Comparison of ENCODE assay signal across 8 cellular contexts in genomic region chr19:4968462-4969291, GRCh38. TPM values are rescaled to one million over a fixed set of nuclear protein-coding genes. Genes with fewer than 3 reads are reported as not detected.
DNase-seq lines count a peak whose midpoint lies in the region; ATAC-seq and TF ChIP-seq lines count a peak whose summit lies in the region.

TSS of gene KDM4B (plus strand) at chr19:4969113. CDS start at chr19:5032891, 63,778 bp downstream.

- TF ChIP-seq CTCF in chondrocyte (IDR thresholded peaks at IDR 0.05) = no peak

- no peaks in the 10 kb centered on the region for H3K9me3 Mint-ChIP-seq in chondrocyte (ENCODE audit: low read depth)

- peak within 1 kb of the TSS; percentile 96 for H3K27ac Mint-ChIP-seq in chondrocyte (ENCODE audit: unreplicated experiment)

- peak; percentile 89 for ATAC-seq in HG03439 (IDR thresholded peaks at IDR 0.05; ENCODE audit: unreplicated experiment)

- peak within 1 kb of the TSS; percentile 92 for H3K4me3 Mint-ChIP-seq in chondrocyte (ENCODE audit: unreplicated experiment)

- H3K36me3 Mint-ChIP-seq in chondrocyte (ENCODE audit: low read depth) = no peaks in the 10 kb centered on the region

- DNase-seq in AML-193 (lab: John Stamatoyannopoulos, UW) = peak; percentile 97 to 98
- DNase-seq in NCI-H510A treated with DMSO at 0.1 percent for 48 hours (lab: John Stamatoyannopoulos, UW) = peak; percentile 100
- peak; percentile 96 to 98 for DNase-seq in activated CD4-positive, alpha-beta T cell treated with anti-CD3 and anti-CD28 coated beads for 24 hours (ENCODE audit: low read depth in 2 of 2)
- peak; percentile 100 for DNase-seq in chondrocyte (ENCODE audit: low spot score)
- DNase-seq in kidney glomerular epithelial cell (lab: John Stamatoyannopoulos, UW) = peak; percentile 96
- DNase-seq in stimulated activated CD4-positive, alpha-beta T cell treated with anti-CD3 and anti-CD28 coated beads, Interleukin-1b, Interleukin-23, amount 100 ng/mL, for 24 hours (ENCODE audit: low read depth in 4 of 4, low spot score in 1 of 4) = peak; percentile 91 to 98 (median 94)

- H3K4me1 Mint-ChIP-seq in chondrocyte (ENCODE audit: low read depth) = peaks cover 47% of the 10 kb centered on the region

- H3K27me3 Mint-ChIP-seq in chondrocyte (ENCODE audit: low read depth) = no peaks in the 10 kb centered on the region

- peak; percentile 99 for TF ChIP-seq POLR2A in GM19193 (IDR thresholded peaks at IDR 0.05; ENCODE audit: extremely low read depth, insufficient read depth, insufficient read length)

RNA-seq across cellular contexts. Expression of gene KDM4B, which starts in this region (rescaled TPM):
- total RNA-seq in chondrocyte = 50.7 to 53.2 TPM (median 52.2 TPM) in 3 replicates

Comparison
In these comparisons a context has a peak if more than half of its experiments do, and no peak if none do; other contexts are left out.
1. Peak in every context shown above with its lines: DNase-seq and ATAC-seq.